24 cellular contexts compared by ENCODE assay signal in genomic region chr12:14482361-14482760, GRCh38.
DNase-seq lines count a peak whose midpoint lies in the region; ATAC-seq, FAIRE-seq and TF ChIP-seq lines count a peak whose summit lies in the region.
"Had no signal": no experiment of that assay in that cellular context is flagged by ENCODE, and none has a peak within 500 bp of the region (broad histone marks: within the 10 kb centered on the region; RNA-seq: fewer than 3 reads in every experiment).

No MANE protein-coding gene starts in this region.

- peaks cover 8% of the 10 kb centered on the region for H3K4me1 ChIP-seq in keratinocyte (ENCODE audit: control insufficient read depth, extremely low read depth, insufficient read depth, low read length)
- H3K4me1 ChIP-seq: A549, BLaER1 had no signal

- H3K36me3 ChIP-seq in keratinocyte (ENCODE audit: control insufficient read depth in 2 of 2, extremely low read depth in 1 of 2, insufficient read depth in 2 of 2, low read length in 2 of 2): peaks cover 9 to 11% of the 10 kb centered on the region in 2 experiments

- H3K4me2 ChIP-seq in keratinocyte (ENCODE audit: control insufficient read depth, extremely low read depth, insufficient read depth, low read depth, low read length): no peak overlapping the region
- H3K4me2 ChIP-seq: A549, BLaER1 had no signal

- no peaks in the 10 kb centered on the region for H3K27me3 Mint-ChIP-seq in activated naive CD4-positive, alpha-beta T cell treated with anti-CD3 and anti-CD28 coated beads, Interleukin-2, amount 10 ng/mL, durations not matched to agents 7 days and 5 days
- H3K27me3 Mint-ChIP-seq in activated CD8-positive, alpha-beta T cell treated with anti-CD3 and anti-CD28 coated beads for 36 hours: no peaks in the 10 kb centered on the region
- H3K27me3 Mint-ChIP-seq in type B pancreatic cell (no peaks in the 10 kb centered on the region), MCF 10A (ENCODE audit: insufficient read depth, unreplicated experiment) (no peaks in the 10 kb centered on the region)
- H3K27me3 Mint-ChIP-seq: CD4-positive, alpha-beta memory T cell had no signal

- H4K20me1 ChIP-seq in keratinocyte (ENCODE audit: control insufficient read depth, extremely low read depth, insufficient read depth, low read length): no peaks in the 10 kb centered on the region
- H4K20me1 ChIP-seq: BLaER1 had no signal

- peaks cover 3% of the 10 kb centered on the region for H3K9me3 Mint-ChIP-seq in activated naive CD4-positive, alpha-beta T cell treated with anti-CD3 and anti-CD28 coated beads, Interleukin-2, amount 10 ng/mL, durations not matched to agents 7 days and 5 days
- no peaks in the 10 kb centered on the region for H3K9me3 Mint-ChIP-seq in activated CD8-positive, alpha-beta T cell treated with anti-CD3 and anti-CD28 coated beads for 36 hours
- H3K9me3 Mint-ChIP-seq in type B pancreatic cell (peaks cover 4% of the 10 kb centered on the region), MCF 10A (ENCODE audit: unreplicated experiment) (no peaks in the 10 kb centered on the region)

- intact Hi-C loops in activated CD8-positive, alpha-beta T cell treated with anti-CD3 and anti-CD28 coated beads for 36 hours (cut with micrococcal nuclease): no loop called here
- intact Hi-C loops in MCF 10A (cut with micrococcal nuclease): no loop called here

- H2AFZ ChIP-seq in keratinocyte (ENCODE audit: control insufficient read depth, low read length): no peak overlapping the region

- H3K9me1 ChIP-seq in keratinocyte (ENCODE audit: control insufficient read depth, extremely low read depth, insufficient read depth, low read length): no peaks in the 10 kb centered on the region

- no peaks in the 10 kb centered on the region for H3K79me2 ChIP-seq in keratinocyte (ENCODE audit: control insufficient read depth, insufficient read depth, low read length)

- no peaks in the 10 kb centered on the region for H3K9me3 ChIP-seq in keratinocyte (ENCODE audit: control insufficient read depth, low read depth, low read length)
- H3K9me3 ChIP-seq: A549, MG63 had no signal

- TF ChIP-seq CTCF in activated CD8-positive, alpha-beta T cell treated with anti-CD3 and anti-CD28 coated beads for 36 hours (IDR thresholded peaks at IDR 0.05): no peak
- TF ChIP-seq CTCF in keratinocyte (optimal IDR thresholded peaks at IDR 0.05 in 1 of 3, IDR thresholded peaks at IDR 0.05 in 1 of 3, conservative IDR thresholded peaks at IDR 0.05 in 1 of 3; ENCODE audit: extremely low read depth in 1 of 3, insufficient read depth in 2 of 3, low read length in 3 of 3) (no peak), type B pancreatic cell (conservative IDR thresholded peaks at IDR 0.05) (no peak), MCF 10A (IDR thresholded peaks at IDR 0.05; ENCODE audit: unreplicated experiment) (no peak)

- ATAC-seq in activated CD8-positive, alpha-beta T cell treated with anti-CD3 and anti-CD28 coated beads for 36 hours: no peak
- no peak for ATAC-seq in GM19463 (IDR thresholded peaks at IDR 0.05; ENCODE audit: unreplicated experiment)
- ATAC-seq: A549 had no signal

- peaks cover 88% of the 10 kb centered on the region for H3K36me3 Mint-ChIP-seq in activated naive CD4-positive, alpha-beta T cell treated with anti-CD3 and anti-CD28 coated beads, Interleukin-2, amount 10 ng/mL, durations not matched to agents 7 days and 5 days
- H3K36me3 Mint-ChIP-seq in activated CD8-positive, alpha-beta T cell treated with anti-CD3 and anti-CD28 coated beads for 36 hours (ENCODE audit: low read depth): peaks cover 69% of the 10 kb centered on the region
- H3K36me3 Mint-ChIP-seq in type B pancreatic cell (peaks cover 83% of the 10 kb centered on the region), MCF 10A (ENCODE audit: insufficient read depth, unreplicated experiment) (peaks cover 77% of the 10 kb centered on the region)

- H3K27me3 ChIP-seq in keratinocyte (ENCODE audit: control insufficient read depth, extremely low read depth, insufficient read depth, low read length): no peaks in the 10 kb centered on the region
- H3K27me3 ChIP-seq: BLaER1, MG63 had no signal

- H3K27ac Mint-ChIP-seq in activated naive CD4-positive, alpha-beta T cell treated with anti-CD3 and anti-CD28 coated beads, Interleukin-2, amount 10 ng/mL, durations not matched to agents 7 days and 5 days: peak overlapping the region; percentile 38
- H3K27ac Mint-ChIP-seq in activated CD8-positive, alpha-beta T cell treated with anti-CD3 and anti-CD28 coated beads for 36 hours: peak overlapping the region; percentile 40
- H3K27ac Mint-ChIP-seq in type B pancreatic cell (peak overlapping the region; percentile 42), MCF 10A (ENCODE audit: low read depth, unreplicated experiment) (no peak overlapping the region)

- no peak for DNase-seq in activated naive CD4-positive, alpha-beta T cell treated with anti-CD3 and anti-CD28 coated beads, Interleukin-2, amount 10 ng/mL, durations not matched to agents 7 days and 5 days
- DNase-seq in activated naive CD4-positive, alpha-beta T cell (lab: John Stamatoyannopoulos, UW): no peak
- DNase-seq in activated CD8-positive, alpha-beta T cell treated with anti-CD3 and anti-CD28 coated beads for 36 hours: no peak
- DNase-seq in keratinocyte (ENCODE audit: low read depth, low spot score) (no peak), type B pancreatic cell (ENCODE audit: extremely low spot score, unreplicated experiment) (no peak), MCF 10A (ENCODE audit: unreplicated experiment) (no peak)
- DNase-seq: CD4-positive, alpha-beta memory T cell; DMS153; GDM1; IMR-90; Karpas-422; MG63; NCI-H1048; NCI-H1436; NCI-H1930; NCI-H226; NCI-H524; NCI-H82 had no signal

- no peak for FAIRE-seq in keratinocyte (lab: Jason Lieb, UNC)
- FAIRE-seq: A549, GM19239, H1, HTR-8/SVneo had no signal

- H3K4me3 ChIP-seq in keratinocyte (ENCODE audit: control insufficient read depth in 2 of 3, extremely low read depth in 1 of 3, insufficient read depth in 2 of 3, low read depth in 1 of 3, low read length in 3 of 3): no peak overlapping the region
- H3K4me3 ChIP-seq: A549, BLaER1, MG63 had no signal

- no peaks in the 10 kb centered on the region for H3K4me1 Mint-ChIP-seq in activated naive CD4-positive, alpha-beta T cell treated with anti-CD3 and anti-CD28 coated beads, Interleukin-2, amount 10 ng/mL, durations not matched to agents 7 days and 5 days
- H3K4me1 Mint-ChIP-seq in activated CD8-positive, alpha-beta T cell treated with anti-CD3 and anti-CD28 coated beads for 36 hours (ENCODE audit: low read depth): peaks cover 15% of the 10 kb centered on the region
- H3K4me1 Mint-ChIP-seq in type B pancreatic cell (ENCODE audit: unreplicated experiment) (no peaks in the 10 kb centered on the region), MCF 10A (ENCODE audit: insufficient read depth, unreplicated experiment) (no peaks in the 10 kb centered on the region)

- no peak overlapping the region for H3K9ac ChIP-seq in keratinocyte (ENCODE audit: control insufficient read depth, extremely low read depth, insufficient read depth, low read length)
- H3K9ac ChIP-seq: BLaER1 had no signal

- CTCF ChIA-PET in activated naive CD4-positive, alpha-beta T cell treated with anti-CD3 and anti-CD28 coated beads, Interleukin-2, amount 10 ng/mL, durations not matched to agents 7 days and 5 days (lab: Charles Lee): no interaction called here
- CTCF ChIA-PET in activated CD8-positive, alpha-beta T cell treated with anti-CD3 and anti-CD28 coated beads for 36 hours (lab: Charles Lee): interaction anchor here (1.0 kb wide), 1 partner anchor 10 kb away, joined by 3 read pairs; no protein-coding TSS in a partner anchor
- CTCF ChIA-PET in MCF 10A (lab: Yijun Ruan, JAX): interaction anchor here (0.6 kb wide), 1 partner anchor 51 kb away, joined by 3 read pairs; no protein-coding TSS in a partner anchor

- peak overlapping the region; percentile 24 for H3K27ac ChIP-seq in keratinocyte (ENCODE audit: control insufficient read depth, insufficient read depth, low read length)
- H3K27ac ChIP-seq: A549, BLaER1 had no signal

- POLR2A ChIA-PET in activated CD8-positive, alpha-beta T cell treated with anti-CD3 and anti-CD28 coated beads for 36 hours (lab: Charles Lee): no interaction called here
- POLR2A ChIA-PET in MCF 10A (lab: Yijun Ruan, JAX): no interaction called here

- H3K4me3 Mint-ChIP-seq in activated naive CD4-positive, alpha-beta T cell treated with anti-CD3 and anti-CD28 coated beads, Interleukin-2, amount 10 ng/mL, durations not matched to agents 7 days and 5 days: no peak overlapping the region
- no peak overlapping the region for H3K4me3 Mint-ChIP-seq in activated CD8-positive, alpha-beta T cell treated with anti-CD3 and anti-CD28 coated beads for 36 hours
- H3K4me3 Mint-ChIP-seq in type B pancreatic cell (no peak overlapping the region), MCF 10A (ENCODE audit: unreplicated experiment) (no peak overlapping the region)
- H3K4me3 Mint-ChIP-seq: CD4-positive, alpha-beta memory T cell had no signal

- no TSS peak for BruUV-seq in MCF 10A (replicated peaks; lab: Mats Ljungman, UMichigan)

- dilution Hi-C loops in keratinocyte (cut with MboI; ENCODE audit: extremely low pct_ligation_motif_present, low sequenced_read_pairs): no loop called here
